Comparison of ENCODE assay signal across 23 cellular contexts in genomic region chr9:69089082-69089481, GRCh38. TPM values are rescaled to one million over a fixed set of nuclear protein-coding genes. Genes with fewer than 3 reads are reported as not detected.
DNase-seq lines count a peak whose midpoint lies in the region; ATAC-seq, FAIRE-seq and TF ChIP-seq lines count a peak whose summit lies in the region.
"Had no signal": no experiment of that assay in that cellular context is flagged by ENCODE, and none has a peak within 500 bp of the region (broad histone marks: within the 10 kb centered on the region; RNA-seq: fewer than 3 reads in every experiment).

No MANE protein-coding gene starts in this region.

- ATAC-seq in HG03108 (IDR thresholded peaks at IDR 0.05; ENCODE audit: unreplicated experiment): no peak
- no peak for ATAC-seq in HG03025 (IDR thresholded peaks at IDR 0.05; ENCODE audit: low FRiP score, unreplicated experiment)
- ATAC-seq in HG02588 (IDR thresholded peaks at IDR 0.05; ENCODE audit: unreplicated experiment): no peak
- ATAC-seq in HG02763 (IDR thresholded peaks at IDR 0.05; ENCODE audit: unreplicated experiment): no peak
- ATAC-seq: HepG2, PC-3, Right ventricle myocardium inferior, SK-N-SH treated with all-trans-retinoic acid at 6 μM for 48 hours, T-helper 17 cell had no signal

- 0 out of 2 replicates have a peak overlapping the region, but pooled peaks have one; percentile 20 for H3K27ac ChIP-seq in HUES6 (ENCODE audit: low read depth, low read length)
- H3K27ac ChIP-seq in iPS-18a (ENCODE audit: low read length): no peak overlapping the region
- H3K27ac ChIP-seq: GM23248, SJCRH30 had no signal

- H3K9ac ChIP-seq in HUES6 (ENCODE audit: low read length) (no peak overlapping the region), iPS-18a (ENCODE audit: low read length) (no peak overlapping the region)
- H3K9ac ChIP-seq: GM23248 had no signal

- H3K9me3 Mint-ChIP-seq in Calu3 (ENCODE audit: low read depth, unreplicated experiment): no peaks in the 10 kb centered on the region

- CTCF ChIA-PET in Calu3 (lab: Charles Lee): no interaction called here

- peaks cover 58% of the 10 kb centered on the region for H3K4me1 Mint-ChIP-seq in Calu3 (ENCODE audit: low read depth, unreplicated experiment)

- no peak for TF ChIP-seq CTCF in Calu3 (IDR thresholded peaks at IDR 0.05; ENCODE audit: unreplicated experiment)
- no peak for TF ChIP-seq CTCF in bronchial epithelial cell (IDR thresholded peaks at IDR 0.05; ENCODE audit: insufficient read depth, low read length, severe bottlenecking)

- H3K27ac Mint-ChIP-seq in Calu3 (ENCODE audit: unreplicated experiment): no peak overlapping the region
- H3K27ac Mint-ChIP-seq: T-helper 17 cell had no signal

- no peak for FAIRE-seq in bronchial epithelial cell (lab: Jason Lieb, UNC)
- FAIRE-seq: D721Med, G401.6, HepG2 had no signal

- H3K36me3 ChIP-seq in HUES6 (ENCODE audit: control insufficient read depth, insufficient read depth, low read length) (no peaks in the 10 kb centered on the region), bronchial epithelial cell (ENCODE audit: control insufficient read depth, insufficient read depth, low read length) (no peaks in the 10 kb centered on the region), iPS-18a (ENCODE audit: control insufficient read depth, low read depth, low read length) (no peaks in the 10 kb centered on the region)
- H3K36me3 ChIP-seq: MG63, SJCRH30 had no signal

- H3K4me1 ChIP-seq in HUES6 (ENCODE audit: control insufficient read depth, insufficient read depth, low read length) (peaks cover 24% of the 10 kb centered on the region), iPS-18a (ENCODE audit: control insufficient read depth, low read depth, low read length) (peaks cover 21% of the 10 kb centered on the region)
- H3K4me1 ChIP-seq: SJCRH30 had no signal

- H3K27me3 ChIP-seq in HUES6 (ENCODE audit: control insufficient read depth, insufficient read depth, low read length): no peaks in the 10 kb centered on the region
- H3K27me3 ChIP-seq in bronchial epithelial cell (ENCODE audit: control insufficient read depth, insufficient read depth, low read length): no peaks in the 10 kb centered on the region
- H3K27me3 ChIP-seq in iPS-18a (ENCODE audit: control insufficient read depth, insufficient read depth, low read length): no peaks in the 10 kb centered on the region
- H3K27me3 ChIP-seq: MG63, SJCRH30 had no signal

- no TSS peak for BruUV-seq in Calu3 (replicated peaks; lab: Mats Ljungman, UMichigan)

- H3K27me3 Mint-ChIP-seq in Calu3 (ENCODE audit: unreplicated experiment): no peaks in the 10 kb centered on the region
- H3K27me3 Mint-ChIP-seq: T-helper 17 cell had no signal

- DNase-seq in Calu3 (no peak), bronchial epithelial cell (ENCODE audit: low read depth) (peak; percentile 27)
- DNase-seq: GM23248; MG63; NCI-H1105 treated with DMSO at 0.1 percent for 48 hours; NCI-H2171; NCI-H345; NCI-H748 treated with DMSO at 0.1 percent for 48 hours; NK-92 treated with Interleukin-12 subunit alpha and Interleukin-12 subunit beta, amount 100 ng/mL, for 24 hours; PC-3; SJCRH30; T-helper 17 cell had no signal

- H3K9me3 ChIP-seq in HUES6 (ENCODE audit: control insufficient read depth, insufficient read depth, low read depth, low read length) (no peaks in the 10 kb centered on the region), iPS-18a (ENCODE audit: control insufficient read depth, low read depth, low read length) (no peaks in the 10 kb centered on the region)
- H3K9me3 ChIP-seq: MG63, SJCRH30 had no signal

- peaks cover 5% of the 10 kb centered on the region for H3K36me3 Mint-ChIP-seq in Calu3 (ENCODE audit: insufficient read depth, unreplicated experiment)

- H3K4me3 ChIP-seq in HUES6 (ENCODE audit: low read depth, low read length): no peak overlapping the region
- no peak overlapping the region for H3K4me3 ChIP-seq in bronchial epithelial cell (ENCODE audit: low read depth, low read length)
- peak overlapping the region; percentile 40 for H3K4me3 ChIP-seq in iPS-18a (ENCODE audit: low read length)
- H3K4me3 ChIP-seq: GM23248, MG63, SJCRH30 had no signal

- intact Hi-C loops in Calu3 (cut with micrococcal nuclease; ENCODE audit: unreplicated experiment): no loop called here

- peak overlapping the region; percentile 35 for H3K4me3 Mint-ChIP-seq in Calu3 (ENCODE audit: low read depth, unreplicated experiment)
- H3K4me3 Mint-ChIP-seq: T-helper 17 cell had no signal

RNA-seq across cellular contexts. Expression of gene FXN, which starts 53.5 kb away (rescaled TPM):
- total RNA-seq in Calu3 (2022) (11.9 and 12.9 TPM in 2 replicates), bronchial epithelial cell (1.0 and 2.9 TPM in 2 replicates)
